Comparison of ENCODE assay signal across 22 cellular contexts in genomic region chr11:12854297-12854661, GRCh38.
DNase-seq lines count a peak whose midpoint lies in the region; ATAC-seq, FAIRE-seq and TF ChIP-seq lines count a peak whose summit lies in the region.
"Had no signal": no experiment of that assay in that cellular context is flagged by ENCODE, and none has a peak within 500 bp of the region (broad histone marks: within the 10 kb centered on the region; RNA-seq: fewer than 3 reads in every experiment).

No MANE protein-coding gene starts in this region.

- DNase-seq in mesenchymal stem cell (no peak), small intestine (no peak), DMS79 treated with DMSO at 0.1 percent for 48 hours (lab: John Stamatoyannopoulos, UW) (no peak), MG63 (no peak), NCI-H345 treated with DMSO at 0.1 percent for 48 hours (lab: John Stamatoyannopoulos, UW; ENCODE audit: unreplicated experiment) (no peak)
- DNase-seq: activated CD4-positive, CD25-positive, alpha-beta regulatory T cell; amygdala; COR-L47; mammary epithelial cell; NCI-H146; stimulated activated CD4-positive, alpha-beta T cell treated with anti-CD3 and anti-CD28 coated beads, Interleukin-4, amount 100 ng/mL, for 4 hours; T-helper 17 cell had no signal

- ATAC-seq in HG02642 (IDR thresholded peaks at IDR 0.05; ENCODE audit: poor library complexity, unreplicated experiment), result no peak
- ATAC-seq: activated T-helper 17 cell treated with anti-CD3 and anti-CD28 coated beads, Interleukin-2, amount 50 U/mL, for 72 hours; GM12878; T-helper 17 cell had no signal

- H3K4me1 Mint-ChIP-seq in brain, result peaks cover 30% of the 10 kb centered on the region

- peak overlapping the region; percentile 79 for H4K8ac ChIP-seq in mesenchymal stem cell (ENCODE audit: low read length)

- no peaks in the 10 kb centered on the region for H3K27me3 ChIP-seq in ACC112 (ENCODE audit: insufficient read depth, low read length)
- no peaks in the 10 kb centered on the region for H3K27me3 ChIP-seq in mesenchymal stem cell (ENCODE audit: control insufficient read depth in 1 of 2, insufficient read depth in 1 of 2, low read length in 2 of 2)
- no peaks in the 10 kb centered on the region for H3K27me3 ChIP-seq in small intestine (ENCODE audit: control insufficient read depth in 2 of 2, insufficient read depth in 2 of 2, low read length in 2 of 2)
- no peaks in the 10 kb centered on the region for H3K27me3 ChIP-seq in MG63

- no peak for TF ChIP-seq CTCF in brain (conservative IDR thresholded peaks at IDR 0.05)

- no peak overlapping the region for H4K91ac ChIP-seq in mesenchymal stem cell (ENCODE audit: low read length)

- peaks cover 11% of the 10 kb centered on the region for H3K36me3 Mint-ChIP-seq in brain

- peak overlapping the region; percentile 12 for H3K4me2 ChIP-seq in mesenchymal stem cell (ENCODE audit: low read length, poor library complexity, severe bottlenecking)

- H2BK12ac ChIP-seq in mesenchymal stem cell (ENCODE audit: low read length in 2 of 2), result peak overlapping the region; percentile 51 to 94

- H3K4me1 ChIP-seq in ACC112 (ENCODE audit: control insufficient read depth, insufficient read depth, low read length, unreplicated experiment) (peaks cover 26% of the 10 kb centered on the region), mesenchymal stem cell (ENCODE audit: control insufficient read depth, insufficient read depth, low read depth, low read length) (peaks cover 20% of the 10 kb centered on the region), small intestine (ENCODE audit: control insufficient read depth in 2 of 2, insufficient read depth in 1 of 2, low read depth in 1 of 2, low read length in 1 of 2) (peaks cover 3 to 6% of the 10 kb centered on the region in 2 donors)

- H3K18ac ChIP-seq in mesenchymal stem cell (ENCODE audit: low read depth in 1 of 2, low read length in 2 of 2), result peak overlapping the region; percentile 25 to 57

- H3K27ac ChIP-seq in ACC112 (ENCODE audit: low read depth, low read length), result peak overlapping the region; percentile 46
- peak overlapping the region; percentile 80 for H3K27ac ChIP-seq in mesenchymal stem cell (ENCODE audit: low read length, poor library complexity, severe bottlenecking)
- H3K27ac ChIP-seq in small intestine (ENCODE audit: low read depth in 1 of 2, low read length in 1 of 2), result peak overlapping the region; percentile 52 to 89

- no peak for FAIRE-seq in small intestine (lab: Jason Lieb, UNC)
- FAIRE-seq: endothelial cell of umbilical vein, frontal cortex, G401.6, GM12878, urothelium cell line had no signal

- H3K9me3 Mint-ChIP-seq in brain, result no peaks in the 10 kb centered on the region
- H3K9me3 Mint-ChIP-seq: activated T-helper 17 cell treated with anti-CD3 and anti-CD28 coated beads, Interleukin-2, amount 50 U/mL, for 72 hours; neural crest cell had no signal

- no peak overlapping the region for H3K4me3 Mint-ChIP-seq in brain
- H3K4me3 Mint-ChIP-seq: activated T-helper 17 cell treated with anti-CD3 and anti-CD28 coated beads, Interleukin-2, amount 50 U/mL, for 72 hours; neural crest cell; T-helper 17 cell had no signal

- no peaks in the 10 kb centered on the region for H3K9me3 ChIP-seq in mesenchymal stem cell (ENCODE audit: control insufficient read depth, low read length)
- H3K9me3 ChIP-seq in small intestine (ENCODE audit: control insufficient read depth, low read depth), result no peaks in the 10 kb centered on the region
- no peaks in the 10 kb centered on the region for H3K9me3 ChIP-seq in MG63

- H3K4me3 ChIP-seq in ACC112 (ENCODE audit: low read depth, low read length), result no peak overlapping the region
- no peak overlapping the region for H3K4me3 ChIP-seq in mesenchymal stem cell (ENCODE audit: insufficient read depth in 1 of 2, low read depth in 1 of 2, low read length in 2 of 2)
- no peak overlapping the region for H3K4me3 ChIP-seq in small intestine (ENCODE audit: low read depth in 1 of 2, low read length in 2 of 2)
- no peak overlapping the region for H3K4me3 ChIP-seq in MG63
- H3K4me3 ChIP-seq: GM12878 had no signal

- peak overlapping the region; percentile 24 to 85 for H3K4ac ChIP-seq in mesenchymal stem cell (ENCODE audit: low read depth in 1 of 2, low read length in 2 of 2)

- H3K14ac ChIP-seq in mesenchymal stem cell (ENCODE audit: low read length in 2 of 2), result peak overlapping the region in 1 of 2 experiments; percentile 35

- no peak overlapping the region for H2BK120ac ChIP-seq in mesenchymal stem cell (ENCODE audit: low read depth, low read length)

- no peak overlapping the region for H3K9ac ChIP-seq in mesenchymal stem cell (ENCODE audit: low read length)

- H2AK5ac ChIP-seq in mesenchymal stem cell (ENCODE audit: low read length, severe bottlenecking), result peak overlapping the region; percentile 96

- H3K79me1 ChIP-seq in mesenchymal stem cell (replicated peaks; ENCODE audit: low read length, poor library complexity, severe bottlenecking), result peaks cover 16% of the 10 kb centered on the region

- WGBS in mesenchymal stem cell, result 100% methylated on average over 3 of the region's 3 CpGs
- 19 to 64% (median 30%) methylated on average over 3 of the region's 3 CpGs for WGBS in small intestine, 3 donors

- H2BK15ac ChIP-seq in mesenchymal stem cell (ENCODE audit: low read depth, poor library complexity, severe bottlenecking), result no peak overlapping the region

- H2AFZ ChIP-seq in ACC112 (ENCODE audit: low read length, unreplicated experiment) (no peak overlapping the region), mesenchymal stem cell (ENCODE audit: low read depth, low read length) (no peak overlapping the region)

- peaks cover 79% of the 10 kb centered on the region for H3K79me2 ChIP-seq in ACC112 (ENCODE audit: control insufficient read depth, insufficient read depth, low read length, unreplicated experiment)

- no peak overlapping the region for H2BK5ac ChIP-seq in mesenchymal stem cell (ENCODE audit: low read depth, low read length, poor library complexity, severe bottlenecking)

- H3K36me3 ChIP-seq in ACC112 (ENCODE audit: insufficient read depth, low read length), result peaks cover 9% of the 10 kb centered on the region
- H3K36me3 ChIP-seq in mesenchymal stem cell (ENCODE audit: control insufficient read depth in 1 of 2, insufficient read depth in 2 of 2, low read depth in 1 of 2, low read length in 2 of 2), result peaks cover 10 to 11% of the 10 kb centered on the region in 2 experiments
- no peaks in the 10 kb centered on the region for H3K36me3 ChIP-seq in small intestine (ENCODE audit: control insufficient read depth in 2 of 2, insufficient read depth in 2 of 2, low read length in 2 of 2)
- peaks cover 4% of the 10 kb centered on the region; the same call in 1 of the 2 replicates for H3K36me3 ChIP-seq in MG63

- peak overlapping the region in 4 of 5 experiments; percentile 6 to 52 (median 26) for H3K27ac Mint-ChIP-seq in brain
- H3K27ac Mint-ChIP-seq: activated T-helper 17 cell treated with anti-CD3 and anti-CD28 coated beads, Interleukin-2, amount 50 U/mL, for 72 hours; T-helper 17 cell had no signal

- peak overlapping the region in 1 of 2 experiments; percentile 25 for H3K23ac ChIP-seq in mesenchymal stem cell (ENCODE audit: low read length in 2 of 2)

- no peaks in the 10 kb centered on the region for H3K27me3 Mint-ChIP-seq in brain
